Comparison of ENCODE assay signal across 8 cellular contexts in genomic region chr11:66311965-66312548, GRCh38. TPM values are rescaled to one million over a fixed set of nuclear protein-coding genes. Genes with fewer than 3 reads are reported as not detected.
DNase-seq lines count a peak whose midpoint lies in the region; ATAC-seq and TF ChIP-seq lines count a peak whose summit lies in the region.

No MANE protein-coding gene starts in this region.

- H3K36me3 ChIP-seq in KMS-11 (ENCODE audit: insufficient read depth) = no peaks in the 10 kb centered on the region
- H3K36me3 ChIP-seq in Panc1 (ENCODE audit: control insufficient read depth, insufficient read depth, low read length) = no peaks in the 10 kb centered on the region
- H3K36me3 ChIP-seq in naive thymus-derived CD4-positive, alpha-beta T cell (ENCODE audit: control insufficient read depth in 2 of 3, insufficient read depth in 3 of 3, low read length in 3 of 3) = no peaks in the 10 kb centered on the region

- in situ Hi-C loops in Panc1 (cut with HindIII; ENCODE audit: low pct_unique_long_range_greater_than_20kb, low sequenced_read_pairs) = no loop called here

- no peaks in the 10 kb centered on the region for H3K9me3 Mint-ChIP-seq in activated T-cell treated with anti-CD3 and anti-CD28 coated beads, Interleukin-2, amount 50 U/mL, for 72 hours
- peaks cover 0 to 1% (median 0%) of the 10 kb centered on the region in 11 donors for H3K9me3 Mint-ChIP-seq in naive thymus-derived CD4-positive, alpha-beta T cell
- no peaks in the 10 kb centered on the region for H3K9me3 Mint-ChIP-seq in stimulated activated effector memory CD8-positive, alpha-beta T cell treated with anti-CD3 and anti-CD28 coated beads, Interleukin-12 subunit alpha, Interleukin-12 subunit beta, amount 100 ng/mL, for 72 hours

- H4K20me1 ChIP-seq in KMS-11 (ENCODE audit: insufficient read depth) = no peaks in the 10 kb centered on the region

- H3K4me1 ChIP-seq in KMS-11 (ENCODE audit: low read depth, poor library complexity, severe bottlenecking) (peaks cover 4% of the 10 kb centered on the region), Panc1 (ENCODE audit: control insufficient read depth, insufficient read depth, low read length) (peaks cover 6% of the 10 kb centered on the region)
- peaks cover 11 to 34% of the 10 kb centered on the region in 2 donors for H3K4me1 ChIP-seq in naive thymus-derived CD4-positive, alpha-beta T cell (ENCODE audit: control insufficient read depth in 2 of 2, insufficient read depth in 2 of 2, low read length in 2 of 2)

- peak overlapping the region; percentile 84 for H3K27ac Mint-ChIP-seq in activated T-cell treated with anti-CD3 and anti-CD28 coated beads, Interleukin-2, amount 50 U/mL, for 72 hours
- H3K27ac Mint-ChIP-seq in naive thymus-derived CD4-positive, alpha-beta T cell = peak overlapping the region; percentile 93 to 100 (median 98)
- peak overlapping the region; percentile 96 for H3K27ac Mint-ChIP-seq in stimulated activated effector memory CD8-positive, alpha-beta T cell treated with anti-CD3 and anti-CD28 coated beads, Interleukin-12 subunit alpha, Interleukin-12 subunit beta, amount 100 ng/mL, for 72 hours

- H3K4me1 Mint-ChIP-seq in activated T-cell treated with anti-CD3 and anti-CD28 coated beads, Interleukin-2, amount 50 U/mL, for 72 hours (ENCODE audit: low read depth) = peaks cover 35% of the 10 kb centered on the region
- H3K4me1 Mint-ChIP-seq in naive thymus-derived CD4-positive, alpha-beta T cell = peaks cover 17 to 34% (median 25%) of the 10 kb centered on the region in 7 donors
- H3K4me1 Mint-ChIP-seq in stimulated activated effector memory CD8-positive, alpha-beta T cell treated with anti-CD3 and anti-CD28 coated beads, Interleukin-12 subunit alpha, Interleukin-12 subunit beta, amount 100 ng/mL, for 72 hours = peaks cover 36% of the 10 kb centered on the region

- TF ChIP-seq CTCF in KMS-11 (conservative IDR thresholded peaks at IDR 0.05; ENCODE audit: low read depth, low read length) = peak; percentile 84
- peak; percentile 99 for TF ChIP-seq CTCF in Panc1 (IDR thresholded peaks at IDR 0.05)

- H3K4me3 ChIP-seq in KMS-11 (IDR thresholded peaks at IDR 0.05; ENCODE audit: insufficient read depth, low read depth, low read length) (no peak overlapping the region), Panc1 (ENCODE audit: low read depth in 2 of 2, low read length in 2 of 2) (peak overlapping the region; percentile 72 to 83)
- H3K4me3 ChIP-seq in naive thymus-derived CD4-positive, alpha-beta T cell (ENCODE audit: low read length) = peak overlapping the region; percentile 92

- H3K79me2 ChIP-seq in KMS-11 (ENCODE audit: insufficient read depth, low read depth) = no peaks in the 10 kb centered on the region

- CTCF ChIA-PET in Panc1 (lab: Charles Lee) = interaction anchor here (0.5 to 2.1 kb wide), 16 partner anchors 8 to 202 kb away, joined by 3 to 17 read pairs (median 5); partner anchors contain the start of genes B4GAT1, DPP3, MRPL11 and RIN1
- CTCF ChIA-PET in naive thymus-derived CD4-positive, alpha-beta T cell (lab: Charles Lee) = interaction anchor here (0.7 to 4.6 kb wide), 25 partner anchors 8 to 267 kb away, joined by 3 to 58 read pairs (median 6); partner anchors contain the start of genes BRMS1, MRPL11, PELI3 and RIN1

- POLR2A ChIA-PET in Panc1 (lab: Charles Lee) = interaction anchor here (0.7 to 1.6 kb wide), 3 partner anchors 24 to 53 kb away, joined by 3 to 6 read pairs (median 4); partner anchors contain the start of gene RIN1
- POLR2A ChIA-PET in naive thymus-derived CD4-positive, alpha-beta T cell (lab: Charles Lee) = interaction anchor here (0.6 to 4.0 kb wide), 26 partner anchors 10 to 1568 kb away, joined by 3 to 89 read pairs (median 4); partner anchors contain the start of genes B4GAT1, BRMS1, MRPL11 and RAB1B

- no TSS peak for BruUV-seq in Panc1 (replicated peaks; lab: Mats Ljungman, UMichigan)

- H3K4me3 Mint-ChIP-seq in activated T-cell treated with anti-CD3 and anti-CD28 coated beads, Interleukin-2, amount 50 U/mL, for 72 hours = peak overlapping the region; percentile 89 to 92
- H3K4me3 Mint-ChIP-seq in naive thymus-derived CD4-positive, alpha-beta T cell = peak overlapping the region; percentile 63 to 97 (median 94)
- H3K4me3 Mint-ChIP-seq in stimulated activated effector memory CD8-positive, alpha-beta T cell treated with anti-CD3 and anti-CD28 coated beads, Interleukin-12 subunit alpha, Interleukin-12 subunit beta, amount 100 ng/mL, for 72 hours = peak overlapping the region; percentile 88

- no peaks in the 10 kb centered on the region for H3K9me3 ChIP-seq in Panc1 (ENCODE audit: control insufficient read depth, insufficient read depth, low read depth, low read length)
- no peaks in the 10 kb centered on the region for H3K9me3 ChIP-seq in naive thymus-derived CD4-positive, alpha-beta T cell (ENCODE audit: control insufficient read depth in 2 of 3, low read length in 3 of 3)

- peak overlapping the region; percentile 89 for H3K4me2 ChIP-seq in KMS-11

- H3K9ac ChIP-seq in KMS-11 = peak overlapping the region; percentile 44; the same call in 1 of the 2 replicates

- H3K36me3 Mint-ChIP-seq in activated T-cell treated with anti-CD3 and anti-CD28 coated beads, Interleukin-2, amount 50 U/mL, for 72 hours (ENCODE audit: insufficient read depth in 2 of 2) = no peaks in the 10 kb centered on the region
- H3K36me3 Mint-ChIP-seq in naive thymus-derived CD4-positive, alpha-beta T cell = no peaks in the 10 kb centered on the region
- H3K36me3 Mint-ChIP-seq in stimulated activated effector memory CD8-positive, alpha-beta T cell treated with anti-CD3 and anti-CD28 coated beads, Interleukin-12 subunit alpha, Interleukin-12 subunit beta, amount 100 ng/mL, for 72 hours = no peaks in the 10 kb centered on the region

- DNase-seq in DMS79 (lab: John Stamatoyannopoulos, UW) = peak; percentile 83
- DNase-seq in Panc1 (ENCODE audit: low read depth, low spot score) = peak; percentile 87
- peak; percentile 98 for DNase-seq in activated T-cell treated with anti-CD3 and anti-CD28 coated beads, Interleukin-2, amount 50 U/mL, for 72 hours
- DNase-seq in fibroblast of gingiva (ENCODE audit: low read depth) = peak; percentile 89
- DNase-seq in naive thymus-derived CD4-positive, alpha-beta T cell = peak; percentile 93 to 100 (median 100)
- DNase-seq in stimulated activated effector memory CD8-positive, alpha-beta T cell treated with anti-CD3 and anti-CD28 coated beads, Interleukin-12 subunit alpha, Interleukin-12 subunit beta, amount 100 ng/mL, for 72 hours (ENCODE audit: low spot score in 2 of 2) = peak; percentile 97

- ATAC-seq in GM21786 (IDR thresholded peaks at IDR 0.05; ENCODE audit: unreplicated experiment) = peak; percentile 76
- peak; percentile 89 for ATAC-seq in Panc1
- ATAC-seq in activated T-cell treated with anti-CD3 and anti-CD28 coated beads, Interleukin-2, amount 50 U/mL, for 72 hours (replicated peaks in 1 of 2) = peak; percentile 73 to 74
- ATAC-seq in naive thymus-derived CD4-positive, alpha-beta T cell = peak; percentile 84
- peak; percentile 85 for ATAC-seq in stimulated activated effector memory CD8-positive, alpha-beta T cell treated with anti-CD3 and anti-CD28 coated beads, Interleukin-12 subunit alpha, Interleukin-12 subunit beta, amount 100 ng/mL, for 72 hours

- H3K27ac ChIP-seq in KMS-11 (peak overlapping the region; percentile 64), Panc1 (ENCODE audit: low read length) (peak overlapping the region; percentile 86)
- peak overlapping the region; percentile 79 for H3K27ac ChIP-seq in naive thymus-derived CD4-positive, alpha-beta T cell (ENCODE audit: low read depth, low read length)

- H2AFZ ChIP-seq in KMS-11 (ENCODE audit: low read depth) = peak overlapping the region; percentile 74

- H3K27me3 Mint-ChIP-seq in activated T-cell treated with anti-CD3 and anti-CD28 coated beads, Interleukin-2, amount 50 U/mL, for 72 hours (ENCODE audit: low read depth) = no peaks in the 10 kb centered on the region
- H3K27me3 Mint-ChIP-seq in naive thymus-derived CD4-positive, alpha-beta T cell = peaks cover 0 to 2% (median 0%) of the 10 kb centered on the region in 5 donors

- intact Hi-C loops in Panc1 (cut with micrococcal nuclease; ENCODE audit: unreplicated experiment) = loop anchor here (2.0 kb wide), 1 partner anchor 17 kb away; no protein-coding TSS in a partner anchor
- intact Hi-C loops in naive thymus-derived CD4-positive, alpha-beta T cell (cut with micrococcal nuclease) = loop anchor here (1.0 kb wide), 14 partner anchors 16 to 453 kb away; partner anchors contain the start of genes BRMS1 (in 2 of the 2), PELI3 (in 2 of the 2), RAB1B (in 2 of the 2) and SLC29A2 (in 2 of the 2)

- peaks cover 4% of the 10 kb centered on the region; the same call in 1 of the 2 replicates for H3K27me3 ChIP-seq in KMS-11 (ENCODE audit: insufficient read depth, low read depth)
- no peaks in the 10 kb centered on the region for H3K27me3 ChIP-seq in Panc1 (ENCODE audit: control insufficient read depth, insufficient read depth, low read length)
- H3K27me3 ChIP-seq in naive thymus-derived CD4-positive, alpha-beta T cell (ENCODE audit: control insufficient read depth in 2 of 2, insufficient read depth in 2 of 2, low read length in 2 of 2) = no peaks in the 10 kb centered on the region

RNA-seq across cellular contexts. Expression of gene CD248, which starts 4.8 kb away (rescaled TPM):
- 0.15 TPM for total RNA-seq in Panc1 (2021; ENCODE audit: unreplicated experiment)
- not detected for polyA plus RNA-seq in Panc1 (2012; ENCODE audit: insufficient read length)
- 1 to 10 TPM; 3.0 to 3.9 TPM for total RNA-seq in activated T-cell treated with anti-CD3 and anti-CD28 coated beads, Interleukin-2, amount 50 U/mL, for 72 hours
- 1 to 10 TPM in 4 of 5 experiments, under 1 TPM in 1; 0.36 to 4.6 (median 1.8) TPM for total RNA-seq in naive thymus-derived CD4-positive, alpha-beta T cell
- polyA plus RNA-seq in naive thymus-derived CD4-positive, alpha-beta T cell = 10 to 100 TPM; 10.6 to 10.9 TPM

RNA-seq across cellular contexts. Expression of gene TMEM151A, which starts 20.4 kb away (rescaled TPM):
- 11.0 TPM for total RNA-seq in Panc1 (2021; ENCODE audit: unreplicated experiment)
- polyA plus RNA-seq in Panc1 (2012; ENCODE audit: insufficient read length) = 16.8 TPM
- under 1 TPM in 1 of 2 donors, not detected in 1; 0.10 TPM for total RNA-seq in activated T-cell treated with anti-CD3 and anti-CD28 coated beads, Interleukin-2, amount 50 U/mL, for 72 hours
- total RNA-seq in naive thymus-derived CD4-positive, alpha-beta T cell = under 1 TPM in 2 of 5 experiments, not detected in 3; 0.11 to 0.29 TPM
- not detected for polyA plus RNA-seq in naive thymus-derived CD4-positive, alpha-beta T cell

RNA-seq across cellular contexts. Expression of gene YIF1A, which starts 23.1 kb away (rescaled TPM):
- 196 TPM for total RNA-seq in Panc1 (2021; ENCODE audit: unreplicated experiment)
- polyA plus RNA-seq in Panc1 (2012; ENCODE audit: insufficient read length) = 274 TPM
- 10 to 100 TPM; 42.9 to 50.8 TPM for total RNA-seq in activated T-cell treated with anti-CD3 and anti-CD28 coated beads, Interleukin-2, amount 50 U/mL, for 72 hours
- 10 to 100 TPM; 25.0 to 66.2 (median 33.3) TPM for total RNA-seq in naive thymus-derived CD4-positive, alpha-beta T cell
- 10 to 100 TPM; 49.3 to 49.5 TPM for polyA plus RNA-seq in naive thymus-derived CD4-positive, alpha-beta T cell

RNA-seq across cellular contexts. Expression of gene RIN1, which starts 24.2 kb away (rescaled TPM):
- 21.7 TPM for total RNA-seq in Panc1 (2021; ENCODE audit: unreplicated experiment)
- polyA plus RNA-seq in Panc1 (2012; ENCODE audit: insufficient read length) = 14.2 TPM
- 1 to 10 TPM; 1.8 to 2.8 TPM for total RNA-seq in activated T-cell treated with anti-CD3 and anti-CD28 coated beads, Interleukin-2, amount 50 U/mL, for 72 hours
- 10 to 100 TPM in 3 of 5 experiments, 1 to 10 TPM in 2; 1.4 to 22.9 (median 12.3) TPM for total RNA-seq in naive thymus-derived CD4-positive, alpha-beta T cell
- 1 to 10 TPM; 2.6 to 9.1 TPM for polyA plus RNA-seq in naive thymus-derived CD4-positive, alpha-beta T cell

RNA-seq across cellular contexts. Expression of gene BRMS1, which starts 32.8 kb away (rescaled TPM):
- total RNA-seq in Panc1 (2021; ENCODE audit: unreplicated experiment) = 80.5 TPM
- 89.0 TPM for polyA plus RNA-seq in Panc1 (2012; ENCODE audit: insufficient read length)
- total RNA-seq in activated T-cell treated with anti-CD3 and anti-CD28 coated beads, Interleukin-2, amount 50 U/mL, for 72 hours = 10 to 100 TPM; 41.4 to 46.4 TPM
- total RNA-seq in naive thymus-derived CD4-positive, alpha-beta T cell = 10 to 100 TPM; 35.9 to 50.8 (median 48.4) TPM
- 10 to 100 TPM; 56.7 to 73.5 TPM for polyA plus RNA-seq in naive thymus-derived CD4-positive, alpha-beta T cell
